In genomic region chr13:35704331-35704730, GRCh38 we compare ENCODE assay signal across 25 cellular contexts.
"Had no signal": no experiment of that assay in that cellular context is flagged by ENCODE, and none has a peak within 500 bp of the region (broad histone marks: within the 10 kb centered on the region; RNA-seq: fewer than 3 reads in every experiment).

No MANE protein-coding gene starts in this region.

- H3K27me3 Mint-ChIP-seq: activated CD8-positive, alpha-beta memory T cell treated with anti-CD3 and anti-CD28 coated beads, Interleukin-2, amount 10 ng/mL, durations not matched to agents 7 days and 5 days; activated T-cell treated with anti-CD3 and anti-CD28 coated beads, Interleukin-2, amount 50 U/mL, for 24 hours had no signal

- H3K4me1 ChIP-seq: Peyer's patch had no signal

- H3K4me1 Mint-ChIP-seq: activated CD4-positive, alpha-beta T cell treated with anti-CD3 and anti-CD28 coated beads, Interleukin-2, amount 10 ng/mL, durations not matched to agents 24 days and 14 days; activated CD8-positive, alpha-beta memory T cell treated with anti-CD3 and anti-CD28 coated beads, Interleukin-2, amount 10 ng/mL, durations not matched to agents 7 days and 5 days; T-helper 17 cell had no signal

- DNase-seq: activated CD4-positive, alpha-beta T cell treated with anti-CD3 and anti-CD28 coated beads, Interleukin-2, amount 10 ng/mL, durations not matched to agents 24 days and 14 days; activated CD4-positive, alpha-beta T cell treated with anti-CD3 and anti-CD28 coated beads, Interleukin-2, amount 50 U/mL, for 48 hours; activated CD4-positive, CD25-positive, alpha-beta regulatory T cell treated with anti-CD3 and anti-CD28 coated beads, Interleukin-2, amount 50 U/mL, for 72 hours; activated CD8-positive, alpha-beta memory T cell treated with anti-CD3 and anti-CD28 coated beads, Interleukin-2, amount 10 ng/mL, durations not matched to agents 7 days and 5 days; activated effector memory CD4-positive, alpha-beta T cell treated with Interleukin-2 at 50 U/mL for 16 hours; activated naive CD4-positive, alpha-beta T cell treated with Interleukin-2 at 50 U/mL for 16 hours; activated T-cell treated with anti-CD3 and anti-CD28 coated beads, Interleukin-2, amount 50 U/mL, for 24 hours; amygdala; cerebellar nuclear complex; NCI-H1105 treated with DMSO at 0.1 percent for 48 hours; NCI-H1436 treated with DMSO at 0.1 percent for 48 hours; NCI-H187; NCI-H2081; NCI-H510A treated with DMSO at 0.1 percent for 48 hours; NCI-H69; NK-92 treated with Interleukin-12 subunit alpha and Interleukin-12 subunit beta, amount 100 ng/mL, for 24 hours; OCI-M1; Peyer's patch; SHP77 treated with DMSO at 0.1 percent for 48 hours; T-helper 17 cell; T-helper 9 cell had no signal

- H3K36me3 Mint-ChIP-seq: activated CD8-positive, alpha-beta memory T cell treated with anti-CD3 and anti-CD28 coated beads, Interleukin-2, amount 10 ng/mL, durations not matched to agents 7 days and 5 days; activated naive CD8-positive, alpha-beta T cell; brain; WTC11 had no signal

- H3K36me3 ChIP-seq: Peyer's patch had no signal

- H3K9me3 ChIP-seq: Peyer's patch had no signal

- ATAC-seq: activated CD8-positive, alpha-beta memory T cell treated with anti-CD3 and anti-CD28 coated beads, Interleukin-2, amount 10 ng/mL, durations not matched to agents 7 days and 5 days; T-helper 17 cell; WTC11 had no signal

- H3K27me3 ChIP-seq: Peyer's patch had no signal

- H3K27ac ChIP-seq: Peyer's patch had no signal

- H3K4me3 ChIP-seq: Peyer's patch had no signal

- H3K9me3 Mint-ChIP-seq: activated CD4-positive, alpha-beta T cell treated with anti-CD3 and anti-CD28 coated beads, Interleukin-2, amount 10 ng/mL, durations not matched to agents 24 days and 14 days; activated T-helper 1 cell treated with anti-CD3 and anti-CD28 coated beads, Interleukin-12 subunit alpha, Interleukin-12 subunit beta, Interleukin-2, Interleukin-4 antibody, amounts not matched to agents 30 ng/mL and 10 ng/mL and 1 ng/mL, durations not matched to agents 14 hours and 24 hours and 36 hours had no signal

- H3K27ac Mint-ChIP-seq: activated CD4-positive, alpha-beta T cell treated with anti-CD3 and anti-CD28 coated beads, Interleukin-2, amount 10 ng/mL, durations not matched to agents 24 days and 14 days; activated CD8-positive, alpha-beta memory T cell treated with anti-CD3 and anti-CD28 coated beads, Interleukin-2, amount 10 ng/mL, durations not matched to agents 7 days and 5 days; activated naive CD8-positive, alpha-beta T cell; activated T-cell treated with anti-CD3 and anti-CD28 coated beads, Interleukin-2, amount 50 U/mL, for 24 hours; activated T-helper 1 cell treated with anti-CD3 and anti-CD28 coated beads, Interleukin-12 subunit alpha, Interleukin-12 subunit beta, Interleukin-2, Interleukin-4 antibody, amounts not matched to agents 30 ng/mL and 10 ng/mL and 1 ng/mL, durations not matched to agents 14 hours and 24 hours and 36 hours; T-helper 17 cell; WTC11 had no signal

- H3K4me3 Mint-ChIP-seq: activated CD4-positive, alpha-beta T cell treated with anti-CD3 and anti-CD28 coated beads, Interleukin-2, amount 10 ng/mL, durations not matched to agents 24 days and 14 days; activated CD8-positive, alpha-beta memory T cell treated with anti-CD3 and anti-CD28 coated beads, Interleukin-2, amount 10 ng/mL, durations not matched to agents 7 days and 5 days; activated naive CD8-positive, alpha-beta T cell; activated T-cell treated with anti-CD3 and anti-CD28 coated beads, Interleukin-2, amount 50 U/mL, for 24 hours; activated T-helper 1 cell treated with anti-CD3 and anti-CD28 coated beads, Interleukin-12 subunit alpha, Interleukin-12 subunit beta, Interleukin-2, Interleukin-4 antibody, amounts not matched to agents 30 ng/mL and 10 ng/mL and 1 ng/mL, durations not matched to agents 14 hours and 24 hours and 36 hours; brain; T-helper 17 cell; WTC11 had no signal
